ENCODE assay signal across 12 cellular contexts in the genomic region with DNA sequence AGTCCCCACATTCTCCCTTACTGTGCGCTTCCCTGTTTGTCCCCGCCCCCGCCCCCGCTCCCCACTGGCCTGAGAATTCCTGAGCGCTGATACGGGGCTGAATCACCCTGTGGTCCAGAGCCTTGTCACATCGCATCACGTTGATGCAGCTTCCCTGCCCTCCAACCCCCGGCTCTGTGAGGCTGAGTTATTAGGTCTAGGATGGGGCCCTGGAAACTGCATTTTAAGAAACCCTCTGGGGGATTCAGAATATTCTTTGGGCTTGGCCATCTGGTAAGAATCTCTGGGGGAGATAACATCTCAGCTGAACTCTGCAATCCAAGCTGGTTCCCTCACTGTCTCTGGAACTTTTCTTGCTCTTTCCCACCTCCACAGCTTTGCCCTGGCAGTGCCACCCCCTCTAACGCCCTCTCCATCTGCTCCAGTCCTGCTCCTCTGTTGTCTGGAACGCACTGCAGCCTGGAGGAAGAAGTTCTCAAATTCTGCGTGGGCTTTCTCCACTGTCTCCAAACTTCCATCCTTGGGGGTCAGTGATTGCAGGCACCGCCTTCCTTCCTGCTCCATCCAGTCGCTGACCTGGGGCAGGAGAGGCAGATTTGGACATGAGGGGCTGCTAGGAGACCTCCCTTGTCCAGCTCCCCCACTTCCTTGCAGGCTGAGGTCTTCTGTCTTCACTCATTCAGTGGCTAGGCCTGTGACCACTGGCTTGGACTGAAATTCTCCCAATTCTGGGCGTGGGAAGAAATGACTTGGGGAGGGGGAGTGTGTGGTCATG. TPM values are rescaled to one million over a fixed set of nuclear protein-coding genes. Genes with fewer than 3 reads are reported as not detected.
DNase-seq lines count a peak whose midpoint lies in the region; ATAC-seq and TF ChIP-seq lines count a peak whose summit lies in the region.
"Had no signal": no experiment of that assay in that cellular context is flagged by ENCODE, and none has a peak within 500 bp of the region (broad histone marks: within the 10 kb centered on the region; RNA-seq: fewer than 3 reads in every experiment).

No MANE protein-coding gene starts in this region.

- peak overlapping the region; percentile 74 to 89 for H3K27ac ChIP-seq in right atrium auricular region
- H3K27ac ChIP-seq: gastrocnemius medialis, Peyer's patch had no signal

- no peak overlapping the region for H3K4me3 ChIP-seq in right atrium auricular region
- H3K4me3 ChIP-seq: gastrocnemius medialis, Peyer's patch had no signal

- ATAC-seq in HG02642 (IDR thresholded peaks at IDR 0.05; ENCODE audit: poor library complexity, unreplicated experiment) (no peak), GM18873 (IDR thresholded peaks at IDR 0.05; ENCODE audit: low FRiP score, unreplicated experiment) (no peak)
- ATAC-seq: gastrocnemius medialis had no signal

- DNase-seq in HCEC 1CT (peak; percentile 94), amniotic epithelial cell (ENCODE audit: low read depth) (peak; percentile 95), right atrium auricular region (ENCODE audit: low spot score) (peak; percentile 93), stromal cell of bone marrow (ENCODE audit: low read depth) (peak; percentile 89), MV-4-11 (lab: John Stamatoyannopoulos, UW) (no peak), GDM1 (lab: John Stamatoyannopoulos, UW) (no peak)
- DNase-seq: activated T-cell treated with anti-CD3 and anti-CD28 coated beads, Interleukin-2, amount 50 U/mL, for 24 hours; Peyer's patch; stimulated activated CD4-positive, alpha-beta T cell treated with anti-CD3 and anti-CD28 coated beads, Interleukin-12 subunit alpha, Interleukin-12 subunit beta, amount 100 ng/mL, for 4 hours had no signal

- H3K4me1 ChIP-seq in right atrium auricular region = peaks cover 0 to 27% of the 10 kb centered on the region in 2 donors
- H3K4me1 ChIP-seq: gastrocnemius medialis, Peyer's patch had no signal

- no peaks in the 10 kb centered on the region for H3K27me3 ChIP-seq in right atrium auricular region
- H3K27me3 ChIP-seq: gastrocnemius medialis, Peyer's patch had no signal

- H3K36me3 ChIP-seq in right atrium auricular region = no peaks in the 10 kb centered on the region
- H3K36me3 ChIP-seq: gastrocnemius medialis, Peyer's patch had no signal

- no peak for TF ChIP-seq CTCF in right atrium auricular region (IDR thresholded peaks at IDR 0.05)

- H3K9me3 ChIP-seq in right atrium auricular region = no peaks in the 10 kb centered on the region
- H3K9me3 ChIP-seq: gastrocnemius medialis, Peyer's patch had no signal

RNA-seq across cellular contexts. Expression of a gene that starts 42.6 kb away (rescaled TPM):
- total RNA-seq in right atrium auricular region = 1 to 10 TPM; 3.1 to 4.2 TPM

RNA-seq across cellular contexts. Expression of a gene that starts 52.9 kb away (rescaled TPM):
- total RNA-seq in right atrium auricular region = 1,000 to 10,000 TPM in 1 of 2 donors, 100 to 1,000 TPM in 1; 680 to 1,303 TPM

Comparison
In these comparisons a context has a peak if more than half of its experiments do, and no peak if none do; other contexts are left out.
1. DNase-seq: peak in HCEC 1CT (single experiment), amniotic epithelial cell (single experiment), right atrium auricular region (single experiment) and stromal cell of bone marrow (single experiment); none in MV-4-11 (single experiment) and GDM1 (single experiment).